Comparison of ENCODE assay signal across 8 cellular contexts in genomic region chr12:47820631-47821345, GRCh38. TPM values are rescaled to one million over a fixed set of nuclear protein-coding genes. Genes with fewer than 3 reads are reported as not detected.
A peak's percentile ranks its signal among the peaks of the same experiment; 100 is the strongest.
DNase-seq lines count a peak whose midpoint lies in the region; ATAC-seq and TF ChIP-seq lines count a peak whose summit lies in the region.

No MANE protein-coding gene starts in this region.

- H3K4me1 Mint-ChIP-seq in effector memory CD8-positive, alpha-beta T cell (ENCODE audit: low read depth in 2 of 2): peaks cover 66 to 70% of the 10 kb centered on the region in 2 donors
- peaks cover 49% of the 10 kb centered on the region for H3K4me1 Mint-ChIP-seq in memory B cell

- TF ChIP-seq POLR2A in tibial nerve (IDR thresholded peaks at IDR 0.05): peak; percentile 62 to 66

- H3K4me3 ChIP-seq in tibial nerve: peak overlapping the region; percentile 52 to 81 (median 73)

- WGBS in tibial nerve, 2 donors: 9 to 12% methylated on average over 17 of the region's 17 CpGs

- H3K9me3 ChIP-seq in tibial nerve: no peaks in the 10 kb centered on the region

- peak in 1 of 2 donors; percentile 88 for TF ChIP-seq EP300 in tibial nerve (IDR thresholded peaks at IDR 0.05)

- ATAC-seq in effector memory CD8-positive, alpha-beta T cell (replicated peaks): no peak
- ATAC-seq in memory B cell (ENCODE audit: low read depth): no peak
- ATAC-seq in GM21367 (IDR thresholded peaks at IDR 0.05; ENCODE audit: unreplicated experiment): no peak

- H3K9me3 Mint-ChIP-seq in effector memory CD8-positive, alpha-beta T cell: no peaks in the 10 kb centered on the region
- no peaks in the 10 kb centered on the region for H3K9me3 Mint-ChIP-seq in memory B cell

- H3K27ac Mint-ChIP-seq in effector memory CD8-positive, alpha-beta T cell: peak overlapping the region; percentile 92 to 95
- H3K27ac Mint-ChIP-seq in memory B cell: peak overlapping the region; percentile 85

- no peak for TF ChIP-seq CTCF in tibial nerve (IDR thresholded peaks at IDR 0.05)

- in situ Hi-C loops in SK-MEL-5 (cut with HindIII; ENCODE audit: low pct_unique_long_range_greater_than_20kb, low sequenced_read_pairs): no loop called here

- peaks cover 5 to 82% (median 76%) of the 10 kb centered on the region in 4 donors for H3K4me1 ChIP-seq in tibial nerve

- H3K27ac ChIP-seq in tibial nerve: peak overlapping the region; percentile 96 to 99 (median 97)

- H3K36me3 Mint-ChIP-seq in effector memory CD8-positive, alpha-beta T cell (ENCODE audit: insufficient read depth): peaks cover 19% of the 10 kb centered on the region
- H3K36me3 Mint-ChIP-seq in memory B cell: no peaks in the 10 kb centered on the region

- no peaks in the 10 kb centered on the region for H3K36me3 ChIP-seq in tibial nerve

- DNase-seq in SKM-1 treated with dmso at 0.1 percent for 144 hours (lab: John Stamatoyannopoulos, UW; ENCODE audit: unreplicated experiment): peak; percentile 22
- no peak for DNase-seq in SKM-1 (lab: John Stamatoyannopoulos, UW; ENCODE audit: unreplicated experiment)
- peak; percentile 45 for DNase-seq in SK-MEL-5 (ENCODE audit: low read depth, low spot score)
- no peak for DNase-seq in effector memory CD8-positive, alpha-beta T cell
- DNase-seq in memory B cell (ENCODE audit: low spot score in 2 of 2): no peak
- DNase-seq in tibial nerve (ENCODE audit: low spot score in 2 of 2): peak; percentile 81 to 93
- no peak for DNase-seq in stimulated activated CD4-positive, alpha-beta T cell treated with anti-CD3 and anti-CD28 coated beads, Interleukin-4, amount 100 ng/mL, for 1 hour

- peak overlapping the region; percentile 83 to 86 for H3K4me3 Mint-ChIP-seq in effector memory CD8-positive, alpha-beta T cell
- H3K4me3 Mint-ChIP-seq in memory B cell: peak overlapping the region; percentile 85

- H3K27me3 ChIP-seq in tibial nerve: no peaks in the 10 kb centered on the region

- H3K27me3 Mint-ChIP-seq in effector memory CD8-positive, alpha-beta T cell: no peaks in the 10 kb centered on the region
- no peaks in the 10 kb centered on the region for H3K27me3 Mint-ChIP-seq in memory B cell

RNA-seq across cellular contexts. Expression of gene HDAC7, which starts 1.1 kb away (rescaled TPM):
- total RNA-seq in SK-MEL-5 (2014; rRNA removed; shearing (Covaris generic)): 3.0 and 3.6 TPM in 2 replicates
- polyA plus RNA-seq in SK-MEL-5 (2015; cell fraction: cytosol; rRNA removed): 12.3 and 17.0 TPM in 2 replicates
- 60.9 and 65.2 TPM in 2 replicates for polyA plus RNA-seq in SK-MEL-5 (2015; cell fraction: nucleus; rRNA removed)
- 100 to 1,000 TPM in 2 of 4 donors, 10 to 100 TPM in 2; 90.4 to 186 (median 98.4) TPM for total RNA-seq in tibial nerve

RNA-seq across cellular contexts. Expression of gene SLC48A1, which starts 47.8 kb away (rescaled TPM):
- 12.7 and 12.9 TPM in 2 replicates for total RNA-seq in SK-MEL-5 (2014; rRNA removed; shearing (Covaris generic))
- polyA plus RNA-seq in SK-MEL-5 (2015; cell fraction: cytosol; rRNA removed): 23.4 and 31.2 TPM in 2 replicates
- polyA plus RNA-seq in SK-MEL-5 (2015; cell fraction: nucleus; rRNA removed): 12.6 and 20.3 TPM in 2 replicates
- 10 to 100 TPM; 24.6 to 37.9 (median 33.8) TPM for total RNA-seq in tibial nerve

Comparison
In these comparisons a context has a peak if more than half of its experiments do, and no peak if none do; other contexts are left out.
1. DNase-seq: peak in SKM-1 treated with dmso at 0.1 percent for 144 hours (single experiment), SK-MEL-5 (single experiment) and tibial nerve (2 of 2); none in SKM-1 (single experiment), effector memory CD8-positive, alpha-beta T cell (0 of 3), memory B cell (0 of 2) and stimulated activated CD4-positive, alpha-beta T cell treated with anti-CD3 and anti-CD28 coated beads, Interleukin-4, amount 100 ng/mL, for 1 hour (single experiment).
2. RNA of gene HDAC7, which starts 1.1 kb away (total RNA-seq): 90.4 to 186 TPM in tibial nerve; 3.0 to 3.6 TPM in SK-MEL-5; every median in the first group is over 10 times any median in the second.